In the genomic region with DNA sequence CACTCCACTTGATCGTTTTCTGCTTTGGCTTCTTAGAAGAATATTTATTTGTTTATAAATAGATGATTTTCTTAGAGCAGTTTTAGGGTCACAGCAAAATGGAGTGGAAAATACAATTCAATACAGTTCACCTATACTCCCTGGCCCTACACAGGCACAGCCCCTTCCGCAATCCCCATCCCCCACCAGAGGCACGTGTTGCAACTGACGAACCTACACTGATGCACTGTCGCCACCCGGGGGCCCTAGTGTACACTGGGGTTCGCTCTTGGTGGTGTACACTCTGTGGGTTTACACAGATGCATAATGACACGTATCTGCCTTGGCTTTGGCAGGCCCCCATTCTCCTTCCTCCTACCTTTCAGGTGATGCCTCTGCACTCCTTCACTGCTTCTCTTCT, we compare ENCODE assay signal across 18 cellular contexts. TPM values are rescaled to one million over a fixed set of nuclear protein-coding genes. Genes with fewer than 3 reads are reported as not detected.
DNase-seq lines count a peak whose midpoint lies in the region; ATAC-seq, FAIRE-seq and TF ChIP-seq lines count a peak whose summit lies in the region.
"Had no signal": no experiment of that assay in that cellular context is flagged by ENCODE, and none has a peak within 500 bp of the region (broad histone marks: within the 10 kb centered on the region; RNA-seq: fewer than 3 reads in every experiment).

No MANE protein-coding gene starts in this region.

- no peaks in the 10 kb centered on the region for H3K4me1 ChIP-seq in Loucy (ENCODE audit: insufficient read depth, low read length, poor library complexity, severe bottlenecking)
- no peaks in the 10 kb centered on the region for H3K4me1 ChIP-seq in small intestine (ENCODE audit: control insufficient read depth in 2 of 2, insufficient read depth in 1 of 2, low read depth in 1 of 2, low read length in 1 of 2)

- TF ChIP-seq CTCF in Loucy (conservative IDR thresholded peaks at IDR 0.05; ENCODE audit: low read length), result peak; percentile 35; the same call in 1 of the 2 replicates
- peak; percentile 16 for TF ChIP-seq CTCF in choroid plexus epithelial cell (conservative IDR thresholded peaks at IDR 0.05; ENCODE audit: low read depth, low read length)

- H3K27me3 Mint-ChIP-seq in activated T-cell treated with anti-CD3 and anti-CD28 coated beads, Interleukin-2, amount 50 U/mL, for 72 hours (ENCODE audit: low read depth), result no peaks in the 10 kb centered on the region
- no peaks in the 10 kb centered on the region for H3K27me3 Mint-ChIP-seq in stimulated activated naive B cell treated with anti-CD40 and anti-IgM and Interleukin-4, amounts not matched to agents 10 μg/mL and 1 μg/mL and 100 μg/mL, for 72 hours
- H3K27me3 Mint-ChIP-seq: activated CD4-positive, alpha-beta T cell treated with anti-CD3 and anti-CD28 coated beads, Interleukin-2, amount 10 ng/mL, durations not matched to agents 7 days and 5 days had no signal

- H3K36me3 Mint-ChIP-seq in activated T-cell treated with anti-CD3 and anti-CD28 coated beads, Interleukin-2, amount 50 U/mL, for 72 hours (ENCODE audit: insufficient read depth in 2 of 2), result no peaks in the 10 kb centered on the region
- H3K36me3 Mint-ChIP-seq in stimulated activated naive B cell treated with anti-CD40 and anti-IgM and Interleukin-4, amounts not matched to agents 10 μg/mL and 1 μg/mL and 100 μg/mL, for 72 hours, result no peaks in the 10 kb centered on the region

- H3K27me3 ChIP-seq in Loucy (ENCODE audit: insufficient read depth, low read length, poor library complexity, severe bottlenecking) (no peaks in the 10 kb centered on the region), small intestine (ENCODE audit: control insufficient read depth in 2 of 2, insufficient read depth in 2 of 2, low read length in 2 of 2) (no peaks in the 10 kb centered on the region)
- H3K27me3 ChIP-seq: brain microvascular endothelial cell, tibial artery had no signal

- no peak for FAIRE-seq in small intestine (lab: Jason Lieb, UNC)

- H3K9me2 ChIP-seq in Loucy (replicated peaks; ENCODE audit: low read depth, low read length), result no peaks in the 10 kb centered on the region

- no peak overlapping the region for H2AFZ ChIP-seq in Loucy (ENCODE audit: low read length)

- no peaks in the 10 kb centered on the region for H3K79me2 ChIP-seq in Loucy (ENCODE audit: insufficient read depth, low read length)

- no peak overlapping the region for H3K4me2 ChIP-seq in Loucy (ENCODE audit: low read depth, low read length, poor library complexity, severe bottlenecking)

- H3K27ac ChIP-seq in small intestine (ENCODE audit: low read depth in 1 of 2, low read length in 1 of 2), result no peak overlapping the region
- H3K27ac ChIP-seq: brain microvascular endothelial cell, tibial artery had no signal

- 75 to 86% (median 82%) methylated on average over 8 of the region's 8 CpGs for WGBS in small intestine, 3 donors

- H3K4me1 Mint-ChIP-seq in activated T-cell treated with anti-CD3 and anti-CD28 coated beads, Interleukin-2, amount 50 U/mL, for 72 hours (ENCODE audit: low read depth), result no peaks in the 10 kb centered on the region
- H3K4me1 Mint-ChIP-seq in stimulated activated naive B cell treated with anti-CD40 and anti-IgM and Interleukin-4, amounts not matched to agents 10 μg/mL and 1 μg/mL and 100 μg/mL, for 72 hours, result no peaks in the 10 kb centered on the region
- H3K4me1 Mint-ChIP-seq: activated CD4-positive, alpha-beta T cell treated with anti-CD3 and anti-CD28 coated beads, Interleukin-2, amount 10 ng/mL, durations not matched to agents 7 days and 5 days had no signal

- H4K20me1 ChIP-seq in Loucy (ENCODE audit: insufficient read depth, low read length, poor library complexity, severe bottlenecking), result no peaks in the 10 kb centered on the region

- no peaks in the 10 kb centered on the region for H3K9me3 Mint-ChIP-seq in activated T-cell treated with anti-CD3 and anti-CD28 coated beads, Interleukin-2, amount 50 U/mL, for 72 hours
- H3K9me3 Mint-ChIP-seq in stimulated activated naive B cell treated with anti-CD40 and anti-IgM and Interleukin-4, amounts not matched to agents 10 μg/mL and 1 μg/mL and 100 μg/mL, for 72 hours, result no peaks in the 10 kb centered on the region
- H3K9me3 Mint-ChIP-seq: activated CD4-positive, alpha-beta T cell treated with anti-CD3 and anti-CD28 coated beads, Interleukin-2, amount 10 ng/mL, durations not matched to agents 7 days and 5 days had no signal

- H3K36me3 ChIP-seq in Loucy (ENCODE audit: insufficient read depth, low read length) (no peaks in the 10 kb centered on the region), small intestine (ENCODE audit: control insufficient read depth in 2 of 2, insufficient read depth in 2 of 2, low read length in 2 of 2) (peaks cover 0 to 8% of the 10 kb centered on the region in 2 donors)
- H3K36me3 ChIP-seq: brain microvascular endothelial cell had no signal

- H3K9ac ChIP-seq in Loucy (ENCODE audit: low read depth, low read length, poor library complexity, severe bottlenecking), result no peak overlapping the region

- no peaks in the 10 kb centered on the region for H3F3A ChIP-seq in Loucy (ENCODE audit: low read depth)

- DNase-seq in activated T-cell treated with anti-CD3 and anti-CD28 coated beads, Interleukin-2, amount 50 U/mL, for 72 hours, result peak; percentile 11 to 14
- DNase-seq in activated T-cell treated with anti-CD3 and anti-CD28 coated beads for 4 hours, result no peak
- DNase-seq in choroid plexus epithelial cell (ENCODE audit: low read depth), result no peak
- DNase-seq in stimulated activated CD8-positive, alpha-beta memory T cell treated with anti-CD3 and anti-CD28 coated beads, Interleukin-4, amount 100 ng/mL, for 48 hours, result peak; percentile 30
- no peak for DNase-seq in small intestine
- no peak for DNase-seq in stimulated activated naive B cell treated with anti-CD40 and anti-IgM and Interleukin-4, amounts not matched to agents 10 μg/mL and 1 μg/mL and 100 μg/mL, for 72 hours
- no peak for DNase-seq in inferior parietal cortex (ENCODE audit: extremely low spot score)
- DNase-seq: activated CD4-positive, alpha-beta T cell treated with anti-CD3 and anti-CD28 coated beads, Interleukin-2, amount 10 ng/mL, durations not matched to agents 7 days and 5 days; activated effector memory CD4-positive, alpha-beta T cell treated with anti-CD3 and anti-CD28 coated beads, Interleukin-2, amount 50 U/mL, for 16 hours; brain microvascular endothelial cell; MV-4-11; NCI-H2227 treated with DMSO at 0.1 percent for 48 hours; posterior cingulate gyrus; stimulated activated CD4-positive, alpha-beta T cell treated with anti-CD3 and anti-CD28 coated beads, Interleukin-15, amount 100 ng/mL, for 24 hours; T-helper 1 cell; tibial artery had no signal

- H3K4me3 ChIP-seq in Loucy (ENCODE audit: low read length, poor library complexity, severe bottlenecking), result no peak overlapping the region
- H3K4me3 ChIP-seq in choroid plexus epithelial cell (ENCODE audit: low read depth, low read length), result no peak overlapping the region
- no peak overlapping the region for H3K4me3 ChIP-seq in small intestine (ENCODE audit: low read depth in 1 of 2, low read length in 2 of 2)
- H3K4me3 ChIP-seq: tibial artery had no signal

- ATAC-seq in activated T-cell treated with anti-CD3 and anti-CD28 coated beads, Interleukin-2, amount 50 U/mL, for 72 hours (replicated peaks in 1 of 2), result no peak
- no peak for ATAC-seq in stimulated activated naive B cell treated with anti-CD40 and anti-IgM and Interleukin-4, amounts not matched to agents 10 μg/mL and 1 μg/mL and 100 μg/mL, for 72 hours (replicated peaks)
- ATAC-seq: Panc1 had no signal

- no peak overlapping the region for H3K4me3 Mint-ChIP-seq in activated T-cell treated with anti-CD3 and anti-CD28 coated beads, Interleukin-2, amount 50 U/mL, for 72 hours
- no peak overlapping the region for H3K4me3 Mint-ChIP-seq in stimulated activated naive B cell treated with anti-CD40 and anti-IgM and Interleukin-4, amounts not matched to agents 10 μg/mL and 1 μg/mL and 100 μg/mL, for 72 hours
- H3K4me3 Mint-ChIP-seq: activated CD4-positive, alpha-beta T cell treated with anti-CD3 and anti-CD28 coated beads, Interleukin-2, amount 10 ng/mL, durations not matched to agents 7 days and 5 days had no signal

- peak overlapping the region; percentile 2 for H3K27ac Mint-ChIP-seq in activated T-cell treated with anti-CD3 and anti-CD28 coated beads, Interleukin-2, amount 50 U/mL, for 72 hours
- no peak overlapping the region for H3K27ac Mint-ChIP-seq in stimulated activated naive B cell treated with anti-CD40 and anti-IgM and Interleukin-4, amounts not matched to agents 10 μg/mL and 1 μg/mL and 100 μg/mL, for 72 hours
- H3K27ac Mint-ChIP-seq: activated CD4-positive, alpha-beta T cell treated with anti-CD3 and anti-CD28 coated beads, Interleukin-2, amount 10 ng/mL, durations not matched to agents 7 days and 5 days had no signal

- H3K9me3 ChIP-seq in Loucy (ENCODE audit: insufficient read depth, low read depth, low read length) (no peaks in the 10 kb centered on the region), small intestine (ENCODE audit: control insufficient read depth, low read depth) (no peaks in the 10 kb centered on the region)
- H3K9me3 ChIP-seq: tibial artery had no signal

RNA-seq across cellular contexts. Expression of a gene that starts 8.0 kb away (rescaled TPM):
- total RNA-seq in activated T-cell treated with anti-CD3 and anti-CD28 coated beads, Interleukin-2, amount 50 U/mL, for 72 hours, result 100 to 1,000 TPM in 1 of 2 donors, 10 to 100 TPM in 1; 93.6 to 104 TPM
- 100 to 1,000 TPM in 2 of 3 donors, 10 to 100 TPM in 1; 67.4 to 255 (median 219) TPM for polyA plus RNA-seq in small intestine

RNA-seq across cellular contexts. Expression of a gene that starts 13.5 kb away (rescaled TPM):
- 10 to 100 TPM; 50.8 to 54.3 TPM for total RNA-seq in activated T-cell treated with anti-CD3 and anti-CD28 coated beads, Interleukin-2, amount 50 U/mL, for 72 hours
- polyA plus RNA-seq in small intestine, result 100 to 1,000 TPM; 239 to 852 (median 488) TPM

Comparison
In these comparisons a context has a peak if more than half of its experiments do, and no peak if none do; other contexts are left out.
1. DNase-seq: peak in activated T-cell treated with anti-CD3 and anti-CD28 coated beads, Interleukin-2, amount 50 U/mL, for 72 hours (2 of 2) and stimulated activated CD8-positive, alpha-beta memory T cell treated with anti-CD3 and anti-CD28 coated beads, Interleukin-4, amount 100 ng/mL, for 48 hours (single experiment); none in activated T-cell treated with anti-CD3 and anti-CD28 coated beads for 4 hours (single experiment), choroid plexus epithelial cell (single experiment), small intestine (single experiment), stimulated activated naive B cell treated with anti-CD40 and anti-IgM and Interleukin-4, amounts not matched to agents 10 μg/mL and 1 μg/mL and 100 μg/mL, for 72 hours (single experiment) and inferior parietal cortex (single experiment).